ENCODE assay signal across 8 cellular contexts in the genomic region with DNA sequence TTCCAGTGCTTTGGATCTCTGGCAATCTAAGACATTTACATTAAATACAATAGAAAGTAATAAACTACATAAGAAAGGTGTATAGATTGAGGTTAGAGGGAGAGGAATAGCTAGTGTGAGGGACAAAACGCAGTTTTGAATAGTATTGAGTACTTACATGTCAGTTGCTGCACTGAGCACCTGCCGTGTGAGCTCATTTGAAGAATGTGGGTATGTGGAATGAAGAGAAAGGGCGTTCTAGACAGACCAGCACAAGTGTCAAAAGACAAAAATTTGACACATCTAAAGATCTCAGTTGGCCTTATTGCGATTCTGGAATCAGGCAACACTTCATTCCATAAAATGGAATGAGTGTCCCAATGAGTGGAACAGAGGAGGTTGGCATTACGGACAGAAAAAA. TPM values are rescaled to one million over a fixed set of nuclear protein-coding genes. Genes with fewer than 3 reads are reported as not detected.
DNase-seq lines count a peak whose midpoint lies in the region; ATAC-seq, FAIRE-seq and TF ChIP-seq lines count a peak whose summit lies in the region.

No MANE protein-coding gene starts in this region.

- intact Hi-C loops in kidney (cut with DNase I): no loop called here

- H3K9me3 ChIP-seq in kidney (ENCODE audit: control insufficient read depth in 1 of 2, low read length in 2 of 2): no peaks in the 10 kb centered on the region
- H3K9me3 ChIP-seq in thoracic aorta: no peaks in the 10 kb centered on the region

- H3K27ac ChIP-seq in kidney (ENCODE audit: low read depth in 2 of 2, low read length in 2 of 2) (peak overlapping the region; percentile 84 to 95), thoracic aorta (peak overlapping the region; percentile 97 to 98)

- H3K4me3 Mint-ChIP-seq in activated naive CD4-positive, alpha-beta T cell treated with anti-CD3 and anti-CD28 coated beads, Interleukin-2, amount 10 ng/mL, durations not matched to agents 7 days and 5 days: peak overlapping the region; percentile 85
- H3K4me3 Mint-ChIP-seq in activated CD8-positive, alpha-beta T cell treated with anti-CD3 and anti-CD28 coated beads, Interleukin-2, amount 10 ng/mL, durations not matched to agents 7 days and 5 days: peak overlapping the region; percentile 89

- H3K4me3 ChIP-seq in kidney (ENCODE audit: low read length in 2 of 2): peak overlapping the region; percentile 75 to 96
- H3K4me3 ChIP-seq in thoracic aorta: peak overlapping the region; percentile 94

- no peaks in the 10 kb centered on the region for H3K9me3 Mint-ChIP-seq in activated naive CD4-positive, alpha-beta T cell treated with anti-CD3 and anti-CD28 coated beads, Interleukin-2, amount 10 ng/mL, durations not matched to agents 7 days and 5 days
- H3K9me3 Mint-ChIP-seq in activated CD8-positive, alpha-beta T cell treated with anti-CD3 and anti-CD28 coated beads, Interleukin-2, amount 10 ng/mL, durations not matched to agents 7 days and 5 days (ENCODE audit: insufficient read depth): no peaks in the 10 kb centered on the region

- peak; percentile 16 for ATAC-seq in activated CD8-positive, alpha-beta T cell treated with anti-CD3 and anti-CD28 coated beads, Interleukin-2, amount 10 ng/mL, durations not matched to agents 7 days and 5 days
- no peak for ATAC-seq in thoracic aorta (ENCODE audit: insufficient number of reproducible peaks, low FRiP score, low read depth)
- no peak for ATAC-seq in GM19467 (IDR thresholded peaks at IDR 0.05; ENCODE audit: unreplicated experiment)

- no peaks in the 10 kb centered on the region for H3K27me3 ChIP-seq in thoracic aorta (replicated peaks; ENCODE audit: insufficient read depth)

- POLR2A ChIA-PET in activated CD8-positive, alpha-beta T cell treated with anti-CD3 and anti-CD28 coated beads, Interleukin-2, amount 10 ng/mL, durations not matched to agents 7 days and 5 days (lab: Charles Lee): interaction anchor here (0.6 to 1.3 kb wide), 8 partner anchors 10 to 794 kb away, joined by 3 to 11 read pairs (median 3); a partner anchor contains a TSS

- TF ChIP-seq CTCF in kidney (IDR thresholded peaks at IDR 0.05; ENCODE audit: borderline replicate concordance, extremely low read depth, insufficient read depth): no peak
- TF ChIP-seq CTCF in thoracic aorta (IDR thresholded peaks at IDR 0.05): no peak

- peaks cover 13 to 20% of the 10 kb centered on the region in 2 donors for H3K4me1 ChIP-seq in kidney (ENCODE audit: control insufficient read depth in 1 of 2, insufficient read depth in 1 of 2, low read depth in 1 of 2, low read length in 2 of 2)
- peaks cover 15 to 35% of the 10 kb centered on the region in 2 donors for H3K4me1 ChIP-seq in thoracic aorta (ENCODE audit: control insufficient read depth in 1 of 2, low read depth in 2 of 2)

- no peaks in the 10 kb centered on the region for H3K27me3 Mint-ChIP-seq in activated naive CD4-positive, alpha-beta T cell treated with anti-CD3 and anti-CD28 coated beads, Interleukin-2, amount 10 ng/mL, durations not matched to agents 7 days and 5 days
- H3K27me3 Mint-ChIP-seq in activated CD8-positive, alpha-beta T cell treated with anti-CD3 and anti-CD28 coated beads, Interleukin-2, amount 10 ng/mL, durations not matched to agents 7 days and 5 days (ENCODE audit: low read depth): no peaks in the 10 kb centered on the region

- peak; percentile 41 for DNase-seq in activated naive CD4-positive, alpha-beta T cell treated with anti-CD3 and anti-CD28 coated beads, Interleukin-2, amount 10 ng/mL, durations not matched to agents 7 days and 5 days
- no peak for DNase-seq in activated naive CD4-positive, alpha-beta T cell treated with anti-CD3 and anti-CD28 coated beads, Interleukin-2, amount 50 U/mL, for 16 hours
- peak; percentile 39 for DNase-seq in activated CD8-positive, alpha-beta T cell treated with anti-CD3 and anti-CD28 coated beads, Interleukin-2, amount 10 ng/mL, durations not matched to agents 7 days and 5 days
- DNase-seq in kidney (no peak), thoracic aorta (ENCODE audit: low spot score) (no peak), AG08395 (ENCODE audit: low spot score) (no peak), HuH-7 (ENCODE audit: low spot score) (no peak)

- no peak for FAIRE-seq in kidney (lab: Jason Lieb, UNC)

- H3K9ac ChIP-seq in kidney (ENCODE audit: low read length in 2 of 2): peak overlapping the region; percentile 57 to 83

- peaks cover 21% of the 10 kb centered on the region for H3K36me3 Mint-ChIP-seq in activated naive CD4-positive, alpha-beta T cell treated with anti-CD3 and anti-CD28 coated beads, Interleukin-2, amount 10 ng/mL, durations not matched to agents 7 days and 5 days
- H3K36me3 Mint-ChIP-seq in activated CD8-positive, alpha-beta T cell treated with anti-CD3 and anti-CD28 coated beads, Interleukin-2, amount 10 ng/mL, durations not matched to agents 7 days and 5 days (ENCODE audit: low read depth): peaks cover 19% of the 10 kb centered on the region

- peaks cover 54% of the 10 kb centered on the region for H3K4me1 Mint-ChIP-seq in activated naive CD4-positive, alpha-beta T cell treated with anti-CD3 and anti-CD28 coated beads, Interleukin-2, amount 10 ng/mL, durations not matched to agents 7 days and 5 days
- peaks cover 66% of the 10 kb centered on the region for H3K4me1 Mint-ChIP-seq in activated CD8-positive, alpha-beta T cell treated with anti-CD3 and anti-CD28 coated beads, Interleukin-2, amount 10 ng/mL, durations not matched to agents 7 days and 5 days (ENCODE audit: low read depth)

- peaks cover 0 to 3% of the 10 kb centered on the region in 2 donors for H3K36me3 ChIP-seq in kidney (ENCODE audit: control insufficient read depth in 1 of 2, insufficient read depth in 2 of 2, low read length in 2 of 2)
- H3K36me3 ChIP-seq in thoracic aorta: peaks cover 3% of the 10 kb centered on the region

- peak overlapping the region; percentile 92 for H3K27ac Mint-ChIP-seq in activated naive CD4-positive, alpha-beta T cell treated with anti-CD3 and anti-CD28 coated beads, Interleukin-2, amount 10 ng/mL, durations not matched to agents 7 days and 5 days
- peak overlapping the region; percentile 98 for H3K27ac Mint-ChIP-seq in activated CD8-positive, alpha-beta T cell treated with anti-CD3 and anti-CD28 coated beads, Interleukin-2, amount 10 ng/mL, durations not matched to agents 7 days and 5 days

- CTCF ChIA-PET in activated naive CD4-positive, alpha-beta T cell treated with anti-CD3 and anti-CD28 coated beads, Interleukin-2, amount 10 ng/mL, durations not matched to agents 7 days and 5 days (lab: Charles Lee): interaction anchor here (0.7 kb wide), 2 partner anchors 41 to 72 kb away, joined by 3 read pairs; no protein-coding TSS in a partner anchor
- CTCF ChIA-PET in activated CD8-positive, alpha-beta T cell treated with anti-CD3 and anti-CD28 coated beads, Interleukin-2, amount 10 ng/mL, durations not matched to agents 7 days and 5 days (lab: Charles Lee): interaction anchor here (0.8 to 2.8 kb wide), 8 partner anchors 9 to 437 kb away, joined by 3 to 10 read pairs (median 4); no protein-coding TSS in a partner anchor

RNA-seq across cellular contexts. Expression of a gene that starts 0.8 kb away (rescaled TPM):
- total RNA-seq in activated CD8-positive, alpha-beta T cell treated with anti-CD3 and anti-CD28 coated beads, Interleukin-2, amount 10 ng/mL, durations not matched to agents 7 days and 5 days: 10 to 100 TPM; 71.4 to 76.3 TPM
- total RNA-seq in kidney (61.4 TPM), thoracic aorta (10 to 100 TPM; 19.4 to 57.2 TPM)
- 16.4 TPM for polyA plus RNA-seq in kidney (ENCODE audit: insufficient read depth, low read depth, low replicate concordance)

Comparison
In these comparisons a context has a peak if more than half of its experiments do, and no peak if none do; other contexts are left out.
1. DNase-seq: peak in activated naive CD4-positive, alpha-beta T cell treated with anti-CD3 and anti-CD28 coated beads, Interleukin-2, amount 10 ng/mL, durations not matched to agents 7 days and 5 days (single experiment) and activated CD8-positive, alpha-beta T cell treated with anti-CD3 and anti-CD28 coated beads, Interleukin-2, amount 10 ng/mL, durations not matched to agents 7 days and 5 days (single experiment); none in activated naive CD4-positive, alpha-beta T cell treated with anti-CD3 and anti-CD28 coated beads, Interleukin-2, amount 50 U/mL, for 16 hours (single experiment), kidney (single experiment), thoracic aorta (single experiment), AG08395 (single experiment) and HuH-7 (single experiment).